ENCODE assay signal across 24 cellular contexts in the genomic region with DNA sequence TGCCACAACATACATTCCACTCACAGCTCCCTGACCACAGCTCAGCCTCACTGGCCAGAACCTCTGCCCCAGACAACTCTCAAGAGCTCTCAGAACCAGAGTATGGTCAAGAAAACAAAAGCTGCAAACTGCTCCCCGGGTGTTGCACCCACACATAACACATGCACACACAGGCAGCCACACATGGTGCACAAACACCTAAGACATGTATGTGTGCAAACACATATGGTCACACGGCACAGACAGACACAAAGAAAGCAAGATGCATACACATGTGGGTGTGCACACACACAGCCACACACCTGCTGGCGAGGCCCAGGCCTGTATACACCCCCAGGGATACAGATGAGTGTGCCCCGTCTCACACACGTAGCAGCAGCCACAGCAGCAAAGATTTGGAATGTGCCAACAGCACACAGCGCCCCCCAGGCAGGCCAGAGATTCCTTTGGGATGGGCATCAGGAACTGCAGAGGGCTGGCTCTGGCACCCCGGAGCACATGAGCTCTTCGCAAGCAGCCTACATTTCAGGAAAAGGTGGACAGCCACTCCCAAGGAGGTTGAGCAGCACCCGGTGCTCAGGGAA. TPM values are rescaled to one million over a fixed set of nuclear protein-coding genes. Genes with fewer than 3 reads are reported as not detected.
DNase-seq lines count a peak whose midpoint lies in the region; ATAC-seq, FAIRE-seq and TF ChIP-seq lines count a peak whose summit lies in the region.
"Had no signal": no experiment of that assay in that cellular context is flagged by ENCODE, and none has a peak within 500 bp of the region (broad histone marks: within the 10 kb centered on the region; RNA-seq: fewer than 3 reads in every experiment).

No MANE protein-coding gene starts in this region.

- H3K36me3 Mint-ChIP-seq in WTC11, result peaks cover 2% of the 10 kb centered on the region; the same call in 1 of the 2 replicates
- H3K36me3 Mint-ChIP-seq: stimulated activated naive B cell treated with anti-CD40 and anti-IgM and Interleukin-4, amounts not matched to agents 10 μg/mL and 1 μg/mL and 100 μg/mL, for 72 hours had no signal

- TF ChIP-seq RAD21 in HepG2 (CRISPR knock-in tag; IDR thresholded peaks at IDR 0.05), result no peak

- no peak overlapping the region for H3K9ac ChIP-seq in HepG2 (ENCODE audit: insufficient read depth, low read depth, low read length)

- FAIRE-seq in HepG2 (lab: Jason Lieb, UNC), result no peak

- peaks cover 11% of the 10 kb centered on the region for H3K4me1 ChIP-seq in A673 (ENCODE audit: insufficient read depth, low read length, poor library complexity, severe bottlenecking)
- peaks cover 52% of the 10 kb centered on the region for H3K4me1 ChIP-seq in HepG2 (ENCODE audit: insufficient read depth, low read length)
- H3K4me1 ChIP-seq in spleen, result peaks cover 0 to 18% (median 11%) of the 10 kb centered on the region in 6 donors

- no peaks in the 10 kb centered on the region for H3K79me2 ChIP-seq in HepG2 (ENCODE audit: insufficient read depth, low read length)

- POLR2A ChIA-PET in A673 (lab: Charles Lee; ENCODE audit: low non-redundant PET) (no interaction called here), WTC11 (lab: Charles Lee) (no interaction called here), HepG2 (lab: Yijun Ruan, JAX) (no interaction called here)

- H3K27ac ChIP-seq in A673 (ENCODE audit: low read depth, low read length, poor library complexity, severe bottlenecking) (peak overlapping the region; percentile 37), HepG2 (ENCODE audit: extremely low read length, insufficient read depth, low read length) (no peak overlapping the region), spleen (no peak overlapping the region)
- H3K27ac ChIP-seq: epithelial cell of prostate had no signal

- H3K9me3 ChIP-seq in A673 (ENCODE audit: low read depth, low read length, poor library complexity, severe bottlenecking) (no peaks in the 10 kb centered on the region), HepG2 (ENCODE audit: low read length) (no peaks in the 10 kb centered on the region), spleen (no peaks in the 10 kb centered on the region)

- H4K20me1 ChIP-seq in HepG2 (ENCODE audit: insufficient read depth, low read length), result no peaks in the 10 kb centered on the region

- no CpG with 5 or more reads among the region's 9 CpGs for WGBS in HepG2 (ENCODE audit: low lambda C conversion rate)
- whole genome bisulfite sequencing in spleen, 5 donors, result 78 to 91% (median 89%) methylated on average over 6 to 9 of the region's 9 CpGs

- H2AFZ ChIP-seq in HepG2 (ENCODE audit: low read length), result no peak overlapping the region

- no peaks in the 10 kb centered on the region for H3K27me3 ChIP-seq in A673 (replicated peaks; ENCODE audit: insufficient read depth, low read depth, low read length, poor library complexity)
- H3K27me3 ChIP-seq in HepG2 (ENCODE audit: control insufficient read depth in 1 of 2, insufficient read depth in 2 of 2, low read length in 2 of 2), result no peaks in the 10 kb centered on the region
- H3K27me3 ChIP-seq in spleen (replicated peaks in 1 of 7), result peaks cover 0 to 14% (median under 1%) of the 10 kb centered on the region in 7 donors

- BruUV-seq in A673 (replicated peaks; lab: Mats Ljungman, UMichigan) (no TSS peak), HepG2 (replicated peaks; lab: Mats Ljungman, UMichigan) (no TSS peak)

- in situ Hi-C loops in HepG2 (cut with HindIII; ENCODE audit: extremely low pct_ligation_motif_present, low pct_unique_long_range_greater_than_20kb), result loop anchor here (25.0 kb wide), 1 partner anchor 213 kb away; no protein-coding TSS in a partner anchor

- H3K27me3 Mint-ChIP-seq in WTC11 (ENCODE audit: low read depth), result no peaks in the 10 kb centered on the region

- TF ChIP-seq CTCF in A673 (conservative IDR thresholded peaks at IDR 0.05; ENCODE audit: low read depth, low read length), result no peak
- TF ChIP-seq CTCF in WTC11 (IDR thresholded peaks at IDR 0.05), result no peak
- no peak for TF ChIP-seq CTCF in HepG2 (CRISPR knock-in tag; IDR thresholded peaks at IDR 0.05)
- TF ChIP-seq CTCF in spleen (IDR thresholded peaks at IDR 0.05 in 8 of 11, conservative IDR thresholded peaks at IDR 0.05 in 3 of 11), result no peak

- no peak for TF ChIP-seq EP300 in HepG2 (IDR thresholded peaks at IDR 0.05; ENCODE audit: low read depth in 2 of 2, low read length in 2 of 2)
- no peak for TF ChIP-seq EP300 in HepG2 (CRISPR knock-in tag; IDR thresholded peaks at IDR 0.05; ENCODE audit: borderline replicate concordance)

- peaks cover 5% of the 10 kb centered on the region for H3K4me1 Mint-ChIP-seq in WTC11

- no peak for DNase-seq in A673 (ENCODE audit: low spot score)
- peak; percentile 2 for DNase-seq in WTC11 (ENCODE audit: low spot score)
- DNase-seq in HepG2 (ENCODE audit: low spot score), result no peak
- DNase-seq in spleen, result peak; percentile 62
- no peak for DNase-seq in NCI-H2227 (lab: John Stamatoyannopoulos, UW; ENCODE audit: unreplicated experiment)
- DNase-seq: activated T-cell treated with anti-CD3 and anti-CD28 coated beads, Interleukin-2, amount 50 U/mL, for 72 hours; foreskin fibroblast; NCI-H1417 treated with DMSO at 0.1 percent for 48 hours; NCI-H526; stimulated activated naive B cell treated with anti-CD40 and anti-IgM and Interleukin-4, amounts not matched to agents 10 μg/mL and 1 μg/mL and 100 μg/mL, for 72 hours had no signal

- H3K27ac Mint-ChIP-seq in WTC11, result no peak overlapping the region
- H3K27ac Mint-ChIP-seq: activated T-cell treated with anti-CD3 and anti-CD28 coated beads, Interleukin-2, amount 50 U/mL, for 72 hours; CD14-positive monocyte; dendritic cell treated with granulocyte-macrophage colony-stimulating factor and Interleukin-4, amounts not matched to agents 40 ng/mL and 50 ng/mL, for 4 days; stimulated activated naive B cell treated with anti-CD40 and anti-IgM and Interleukin-4, amounts not matched to agents 10 μg/mL and 1 μg/mL and 100 μg/mL, for 72 hours; T-helper 1 cell treated with Interleukin-12 subunit alpha and Interleukin-12 subunit beta and Interleukin-4 antibody, amounts not matched to agents 30 μg/mL and 1 μg/mL, for 36 hours had no signal

- H3K4me3 Mint-ChIP-seq in WTC11, result no peak overlapping the region
- H3K4me3 Mint-ChIP-seq: activated T-cell treated with anti-CD3 and anti-CD28 coated beads, Interleukin-2, amount 50 U/mL, for 72 hours; CD14-positive monocyte; dendritic cell treated with granulocyte-macrophage colony-stimulating factor and Interleukin-4, amounts not matched to agents 40 ng/mL and 50 ng/mL, for 4 days; stimulated activated naive B cell treated with anti-CD40 and anti-IgM and Interleukin-4, amounts not matched to agents 10 μg/mL and 1 μg/mL and 100 μg/mL, for 72 hours; T-helper 1 cell treated with Interleukin-12 subunit alpha and Interleukin-12 subunit beta and Interleukin-4 antibody, amounts not matched to agents 30 μg/mL and 1 μg/mL, for 36 hours had no signal

- H3K4me2 ChIP-seq in HepG2 (ENCODE audit: low read depth, low read length), result no peak overlapping the region

- no peak for TF ChIP-seq POLR2A in HepG2 (IDR thresholded peaks at IDR 0.05; ENCODE audit: insufficient read depth in 1 of 2, low read depth in 2 of 2, low read length in 2 of 2)
- TF ChIP-seq POLR2A in spleen (IDR thresholded peaks at IDR 0.05), result no peak

- no peak for ATAC-seq in WTC11
- no peak for ATAC-seq in HepG2
- ATAC-seq in GM21529 (IDR thresholded peaks at IDR 0.05; ENCODE audit: unreplicated experiment), result no peak
- no peak for ATAC-seq in HG03432 (IDR thresholded peaks at IDR 0.05; ENCODE audit: unreplicated experiment)
- no peak for ATAC-seq in GM18870 (IDR thresholded peaks at IDR 0.05; ENCODE audit: unreplicated experiment)
- ATAC-seq: activated T-cell treated with anti-CD3 and anti-CD28 coated beads, Interleukin-2, amount 50 U/mL, for 72 hours had no signal

- H3K4me3 ChIP-seq in A673 (ENCODE audit: low read depth, low read length, poor library complexity, severe bottlenecking) (no peak overlapping the region), HepG2 (replicated peaks in 1 of 3; ENCODE audit: insufficient read depth in 1 of 3, low read depth in 2 of 3, low read length in 3 of 3) (no peak overlapping the region), spleen (no peak overlapping the region)

- H3K9me3 Mint-ChIP-seq in WTC11, result no peaks in the 10 kb centered on the region
- H3K9me3 Mint-ChIP-seq: activated T-cell treated with anti-CD3 and anti-CD28 coated beads, Interleukin-2, amount 50 U/mL, for 72 hours; dendritic cell treated with granulocyte-macrophage colony-stimulating factor and Interleukin-4, amounts not matched to agents 40 ng/mL and 50 ng/mL, for 4 days; stimulated activated naive B cell treated with anti-CD40 and anti-IgM and Interleukin-4, amounts not matched to agents 10 μg/mL and 1 μg/mL and 100 μg/mL, for 72 hours; T-helper 1 cell treated with Interleukin-12 subunit alpha and Interleukin-12 subunit beta and Interleukin-4 antibody, amounts not matched to agents 30 μg/mL and 1 μg/mL, for 36 hours had no signal

- intact Hi-C loops in A673 (cut with micrococcal nuclease; ENCODE audit: unreplicated experiment), result no loop called here
- intact Hi-C loops in HepG2 (cut with micrococcal nuclease; ENCODE audit: unreplicated experiment), result no loop called here
- intact Hi-C loops in spleen (cut with DNase I; ENCODE audit: low total_unique reads), result no loop called here

- CTCF ChIA-PET in A673 (lab: Charles Lee), result no interaction called here
- CTCF ChIA-PET in WTC11 (lab: Charles Lee), result interaction anchor here (0.9 to 1.8 kb wide), 5 partner anchors 19 to 104 kb away, joined by 3 to 6 read pairs (median 3); no protein-coding TSS in a partner anchor
- CTCF ChIA-PET in HepG2 (lab: Yijun Ruan, JAX; ENCODE audit: low intra/inter-chr PET ratio, low total read pairs), result no interaction called here

- H3K36me3 ChIP-seq in A673 (ENCODE audit: insufficient read depth, low read length, poor library complexity, severe bottlenecking) (peaks cover 55% of the 10 kb centered on the region), HepG2 (replicated peaks in 1 of 2; ENCODE audit: control insufficient read depth in 1 of 2, insufficient read depth in 2 of 2, low read length in 2 of 2) (peaks cover 0 to 1% of the 10 kb centered on the region in 2 experiments; a peak in 2 of 5 replicates), spleen (peaks cover 0 to 10% (median 0%) of the 10 kb centered on the region in 6 donors)

RNA-seq across cellular contexts. Expression of a gene that starts 6.6 kb away (rescaled TPM):
- total RNA-seq in A673 (2021), result 32.1 and 32.6 TPM in 2 replicates
- 12.1 to 14.7 TPM (median 13.0 TPM) in 3 replicates for total RNA-seq in WTC11 (2021)
- total RNA-seq in HepG2 (2016; rRNA removed; fragmentation: Illumina TruSeq; extraction: Trizol), result 5.4 and 7.8 TPM in 2 replicates
- total RNA-seq in HepG2 (2016; cell fraction: cytosol; rRNA removed; fragmentation: Illumina TruSeq; extraction: Trizol; ENCODE audit: low read depth), result 1.1 and 1.4 TPM in 2 replicates
- total RNA-seq in HepG2 (2016; cell fraction: insoluble cytoplasmic fraction; rRNA removed; fragmentation: Illumina TruSeq; extraction: Trizol), result 5.0 and 8.2 TPM in 2 replicates
- 3.1 and 3.8 TPM in 2 replicates for total RNA-seq in HepG2 (2016; cell fraction: membrane; rRNA removed; fragmentation: Illumina TruSeq; extraction: Trizol)
- 6.2 and 8.6 TPM in 2 replicates for total RNA-seq in HepG2 (2016; cell fraction: nucleus; rRNA removed; fragmentation: Illumina TruSeq; extraction: Trizol)
- polyA plus RNA-seq in HepG2 (2011; rRNA removed), result 5.3 and 7.1 TPM in 2 replicates
- 3.5 and 8.6 TPM in 2 replicates for polyA plus RNA-seq in HepG2 (2011; cell fraction: cytosol; rRNA removed)
- 10.1 and 15.9 TPM in 2 replicates for polyA plus RNA-seq in HepG2 (2011; cell fraction: nucleus; rRNA removed)
- 3.1 and 3.5 TPM in 2 replicates for polyA plus RNA-seq in HepG2 (2012)
- 0.46 and 0.59 TPM in 2 replicates for polyA plus RNA-seq in HepG2 (2016; cell fraction: cytosol; fragmentation: Illumina TruSeq; extraction: Trizol; ENCODE audit: low read depth)
- 5.6 and 7.2 TPM in 2 replicates for polyA plus RNA-seq in HepG2 (2016; cell fraction: insoluble cytoplasmic fraction; fragmentation: Illumina TruSeq; extraction: Trizol; ENCODE audit: low read depth)
- polyA plus RNA-seq in HepG2 (2016; cell fraction: membrane; fragmentation: Illumina TruSeq; extraction: Trizol; ENCODE audit: low read depth), result 1.9 and 2.3 TPM in 2 replicates
- 11.1 and 14.2 TPM in 2 replicates for polyA plus RNA-seq in HepG2 (2016; cell fraction: nucleus; fragmentation: Illumina TruSeq; extraction: Trizol; ENCODE audit: insufficient read depth, low read depth)
- polyA minus RNA-seq in HepG2 (2011; rRNA and poly(A)+ RNA removed; ENCODE audit: low replicate concordance), result 0.09 and 16.6 TPM in 2 replicates
- polyA minus RNA-seq in HepG2 (2011; cell fraction: cytosol; rRNA and poly(A)+ RNA removed), result 3.5 and 3.9 TPM in 2 replicates
- polyA minus RNA-seq in HepG2 (2011; cell fraction: nucleus; rRNA and poly(A)+ RNA removed), result 9.2 and 10.2 TPM in 2 replicates
- 1 to 10 TPM in 6 of 7 donors, under 1 TPM in 1; 0.57 to 9.5 (median 4.8) TPM for total RNA-seq in spleen
- polyA plus RNA-seq in spleen, result 1 to 10 TPM in 2 of 3 donors, under 1 TPM in 1; 0.63 to 3.1 (median 2.4) TPM
- total RNA-seq: mononuclear cell had no signal
- polyA plus RNA-seq: CD14-positive monocyte had no signal

RNA-seq across cellular contexts. Expression of a gene that starts 44.1 kb away (rescaled TPM):
- total RNA-seq in A673 (2021) (not detected in 2 replicates), WTC11 (2021) (0.41 TPM in 1 of 3 replicates, not detected in the others), HepG2 (2016; rRNA removed; fragmentation: Illumina TruSeq; extraction: Trizol) (0.36 TPM in 1 of 2 replicates, not detected in the other), spleen (not detected)
- total RNA-seq in HepG2 (2016; cell fraction: cytosol; rRNA removed; fragmentation: Illumina TruSeq; extraction: Trizol; ENCODE audit: low read depth), result not detected in 2 replicates
- 0.43 TPM in 1 of 2 replicates, not detected in the other for total RNA-seq in HepG2 (2016; cell fraction: insoluble cytoplasmic fraction; rRNA removed; fragmentation: Illumina TruSeq; extraction: Trizol)
- total RNA-seq in HepG2 (2016; cell fraction: membrane; rRNA removed; fragmentation: Illumina TruSeq; extraction: Trizol), result not detected in 2 replicates
- total RNA-seq in HepG2 (2016; cell fraction: nucleus; rRNA removed; fragmentation: Illumina TruSeq; extraction: Trizol), result not detected in 2 replicates
- polyA plus RNA-seq in HepG2 (2011; rRNA removed) (0.32 and 0.63 TPM in 2 replicates), spleen (not detected)
- 0.58 and 0.59 TPM in 2 replicates for polyA plus RNA-seq in HepG2 (2011; cell fraction: cytosol; rRNA removed)
- polyA plus RNA-seq in HepG2 (2011; cell fraction: nucleus; rRNA removed), result 0.42 and 0.63 TPM in 2 replicates
- polyA plus RNA-seq in HepG2 (2012), result 0.09 and 1.1 TPM in 2 replicates
- not detected in 2 replicates for polyA plus RNA-seq in HepG2 (2016; cell fraction: cytosol; fragmentation: Illumina TruSeq; extraction: Trizol; ENCODE audit: low read depth)
- 0.30 TPM in 1 of 2 replicates, not detected in the other for polyA plus RNA-seq in HepG2 (2016; cell fraction: insoluble cytoplasmic fraction; fragmentation: Illumina TruSeq; extraction: Trizol; ENCODE audit: low read depth)
- polyA plus RNA-seq in HepG2 (2016; cell fraction: membrane; fragmentation: Illumina TruSeq; extraction: Trizol; ENCODE audit: low read depth), result not detected in 2 replicates
- not detected in 2 replicates for polyA plus RNA-seq in HepG2 (2016; cell fraction: nucleus; fragmentation: Illumina TruSeq; extraction: Trizol; ENCODE audit: insufficient read depth, low read depth)
- polyA minus RNA-seq in HepG2 (2011; rRNA and poly(A)+ RNA removed; ENCODE audit: low replicate concordance), result 0.12 TPM in 1 of 2 replicates, not detected in the other
- 1.1 TPM in 1 of 2 replicates, not detected in the other for polyA minus RNA-seq in HepG2 (2011; cell fraction: cytosol; rRNA and poly(A)+ RNA removed)
- polyA minus RNA-seq in HepG2 (2011; cell fraction: nucleus; rRNA and poly(A)+ RNA removed), result not detected in 2 replicates
- total RNA-seq: activated CD8-positive, alpha-beta memory T cell treated with anti-CD3 and anti-CD28 coated beads for 36 hours; activated T-cell treated with anti-CD3 and anti-CD28 coated beads, Interleukin-2, amount 50 U/mL, for 72 hours; H4; LHCN-M2; mononuclear cell; renal cortical epithelial cell; urinary bladder had no signal
- polyA plus RNA-seq: CD14-positive monocyte, neural cell, urinary bladder had no signal

Comparison
In these comparisons a context has a peak if more than half of its experiments do, and no peak if none do; other contexts are left out.
1. DNase-seq: peak in WTC11 (single experiment) and spleen (single experiment); none in A673 (single experiment), HepG2 (single experiment) and NCI-H2227 (single experiment).